Comparison of ENCODE assay signal across 1 cellular context in genomic region chr6:659716-660581, GRCh38.
TF ChIP-seq lines count a peak whose summit lies in the region.

No MANE protein-coding gene starts in this region.

TF ChIP-seq in IMR-90, 13 proteins besides CTCF, POLR2A, EP300 and RAD21:
- no peak for TF ChIP-seq SMC3 (IDR thresholded peaks at IDR 0.05; ENCODE audit: low read depth, low read length)
- TF ChIP-seq MAZ (IDR thresholded peaks at IDR 0.05; ENCODE audit: borderline replicate concordance, low read depth, low read length): no peak
- TF ChIP-seq FOS (IDR thresholded peaks at IDR 0.05; ENCODE audit: low read depth, low read length): no peak
- TF ChIP-seq RCOR1 (IDR thresholded peaks at IDR 0.05; ENCODE audit: insufficient replicate concordance, low read length): no peak
- TF ChIP-seq NFE2L2 (IDR thresholded peaks at IDR 0.05; ENCODE audit: low read depth, low read length): no peak
- TF ChIP-seq MAFK (IDR thresholded peaks at IDR 0.05; ENCODE audit: low read depth, low read length): no peak
- TF ChIP-seq CHD1 (IDR thresholded peaks at IDR 0.05; ENCODE audit: low read depth, low read length): no peak
- no peak for TF ChIP-seq BHLHE40 (IDR thresholded peaks at IDR 0.05; ENCODE audit: low read depth, low read length)
- TF ChIP-seq CEBPB (IDR thresholded peaks at IDR 0.05; ENCODE audit: low read depth, low read length): no peak
- no peak for TF ChIP-seq ELK1 (IDR thresholded peaks at IDR 0.05; ENCODE audit: borderline replicate concordance, low read depth, low read length)
- no peak for TF ChIP-seq RFX5 (IDR thresholded peaks at IDR 0.05; ENCODE audit: low read depth, low read length)
- TF ChIP-seq USF2 (IDR thresholded peaks at IDR 0.05; ENCODE audit: low read depth, low read length): no peak
- TF ChIP-seq MXI1 (IDR thresholded peaks at IDR 0.05; ENCODE audit: borderline replicate concordance, low read depth, low read length): no peak
